9 cellular contexts compared by ENCODE assay signal in the genomic region with DNA sequence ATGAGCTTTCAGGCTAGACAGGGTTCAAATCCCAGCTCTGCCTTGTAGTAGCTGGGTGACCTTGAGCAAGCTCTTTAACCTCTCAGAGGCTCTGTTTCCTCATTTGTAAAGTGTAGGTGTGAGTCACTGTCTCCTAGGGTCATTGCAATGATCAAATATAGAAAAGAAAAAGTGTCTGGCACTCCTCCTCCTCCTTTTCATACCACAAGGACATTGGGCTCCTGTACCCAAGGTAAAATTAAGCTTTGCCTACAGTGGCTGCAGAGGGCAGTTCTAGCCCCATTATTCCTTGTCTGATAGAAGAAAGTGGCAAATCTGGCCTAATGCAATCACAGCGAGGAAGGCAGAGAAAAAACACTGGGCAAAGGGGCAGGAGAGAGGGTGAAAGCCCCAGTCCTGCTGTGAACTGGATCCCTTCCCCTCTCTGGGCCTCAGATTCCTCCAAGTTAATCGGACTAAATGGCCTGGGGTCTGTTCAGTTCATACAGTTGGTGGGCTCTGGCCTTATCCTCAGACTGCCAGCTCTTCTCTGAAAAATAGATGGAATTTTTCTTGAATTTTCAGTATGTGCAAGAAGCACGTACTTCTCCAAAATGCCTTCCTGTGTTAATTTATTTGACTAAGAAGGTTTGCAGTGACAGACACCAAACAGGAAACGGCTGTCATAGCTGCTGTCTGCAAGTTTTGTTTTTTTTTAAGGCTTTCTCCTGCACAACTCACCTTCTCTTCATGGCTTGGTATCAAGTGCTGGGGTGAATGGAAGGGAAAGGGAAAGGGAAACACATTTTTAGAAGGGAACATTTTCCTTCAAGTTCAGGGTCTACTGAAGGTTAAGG. TPM values are rescaled to one million over a fixed set of nuclear protein-coding genes. Genes with fewer than 3 reads are reported as not detected.
DNase-seq lines count a peak whose midpoint lies in the region; ATAC-seq and TF ChIP-seq lines count a peak whose summit lies in the region.
"Had no signal": no experiment of that assay in that cellular context is flagged by ENCODE, and none has a peak within 500 bp of the region (broad histone marks: within the 10 kb centered on the region; RNA-seq: fewer than 3 reads in every experiment).

No MANE protein-coding gene starts in this region.

- H3K4me3 ChIP-seq in DND-41 (ENCODE audit: low read depth in 1 of 2, low read length in 2 of 2) (no peak overlapping the region), ovary (no peak overlapping the region)
- H3K4me3 ChIP-seq in effector memory CD4-positive, alpha-beta T cell (ENCODE audit: insufficient read depth, low read depth, low read length, poor library complexity, severe bottlenecking) = peak overlapping the region; percentile 14

- no peak for TF ChIP-seq POLR2A in ovary (IDR thresholded peaks at IDR 0.05)

- peaks cover 15% of the 10 kb centered on the region for H3K27me3 Mint-ChIP-seq in HFFc6 (ENCODE audit: insufficient read depth)

- no peak overlapping the region for H3K27ac Mint-ChIP-seq in HFFc6

- H3K79me2 ChIP-seq in DND-41 (ENCODE audit: insufficient read depth, low read length) = no peaks in the 10 kb centered on the region

- DNase-seq in DND-41 (peak; percentile 18), GM20000 (ENCODE audit: low spot score) (peak; percentile 26), NCI-H1694 treated with DMSO at 0.1 percent for 48 hours (lab: John Stamatoyannopoulos, UW) (no peak), HFFc6 (no peak), NCI-H524 treated with DMSO at 0.1 percent for 48 hours (lab: John Stamatoyannopoulos, UW) (no peak), ovary (no peak)
- no peak for DNase-seq in effector memory CD4-positive, alpha-beta T cell
- DNase-seq: NCI-H446 had no signal

- H3K4me1 ChIP-seq in DND-41 (ENCODE audit: insufficient read depth, low read length) = peaks cover 17% of the 10 kb centered on the region
- peaks cover 25% of the 10 kb centered on the region for H3K4me1 ChIP-seq in effector memory CD4-positive, alpha-beta T cell (ENCODE audit: control insufficient read depth, insufficient read depth, low read length, poor library complexity, severe bottlenecking)
- H3K4me1 ChIP-seq in ovary (ENCODE audit: insufficient read depth) = peaks cover 1% of the 10 kb centered on the region

- H3K27me3 ChIP-seq in DND-41 (ENCODE audit: insufficient read depth, low read length, poor library complexity) = no peaks in the 10 kb centered on the region
- H3K27me3 ChIP-seq in effector memory CD4-positive, alpha-beta T cell (replicated peaks; ENCODE audit: control insufficient read depth, insufficient read depth, low read length, poor library complexity, severe bottlenecking) = no peaks in the 10 kb centered on the region
- H3K27me3 ChIP-seq in ovary = no peaks in the 10 kb centered on the region

- ATAC-seq in DND-41 (ENCODE audit: insufficient read depth, low read depth) = peak; percentile 81

- 79 to 89% (median 83%) methylated on average over 4 of the region's 4 CpGs for WGBS in ovary, 3 donors

- H3K9me3 ChIP-seq in DND-41 (ENCODE audit: insufficient read depth, low read length, severe bottlenecking) (no peaks in the 10 kb centered on the region), KOPT-K1 (ENCODE audit: insufficient read depth, low read length, poor library complexity, severe bottlenecking) (no peaks in the 10 kb centered on the region), ovary (no peaks in the 10 kb centered on the region)
- H3K9me3 ChIP-seq in effector memory CD4-positive, alpha-beta T cell (ENCODE audit: control insufficient read depth, low read length) = no peaks in the 10 kb centered on the region

- H3K4me3 Mint-ChIP-seq in HFFc6 = no peak overlapping the region

- H3K36me3 ChIP-seq in DND-41 (ENCODE audit: insufficient read depth, low read length) = no peaks in the 10 kb centered on the region
- H3K36me3 ChIP-seq in KOPT-K1 (ENCODE audit: insufficient read depth, low read length) = no peaks in the 10 kb centered on the region
- H3K36me3 ChIP-seq in effector memory CD4-positive, alpha-beta T cell (ENCODE audit: control insufficient read depth, insufficient read depth, low read length) = no peaks in the 10 kb centered on the region
- no peaks in the 10 kb centered on the region for H3K36me3 ChIP-seq in ovary

- peak overlapping the region; percentile 69 for H2AFZ ChIP-seq in DND-41 (ENCODE audit: low read depth, low read length)

- H3K27ac ChIP-seq in DND-41 (ENCODE audit: low read length) = peak overlapping the region; percentile 70
- peak overlapping the region; percentile 85 for H3K27ac ChIP-seq in KOPT-K1 (ENCODE audit: low read depth, low read length, poor library complexity, severe bottlenecking)
- peak overlapping the region; percentile 80 for H3K27ac ChIP-seq in effector memory CD4-positive, alpha-beta T cell (ENCODE audit: insufficient read depth, low read length, poor library complexity, severe bottlenecking)
- H3K27ac ChIP-seq in ovary = no peak overlapping the region

- TF ChIP-seq CTCF in DND-41 (IDR thresholded peaks at IDR 0.05; ENCODE audit: borderline replicate concordance, extremely low read depth, low read length, poor library complexity, severe bottlenecking) (no peak), GM20000 (IDR thresholded peaks at IDR 0.05; ENCODE audit: extremely low read depth, missing control alignments) (no peak), HFFc6 (IDR thresholded peaks at IDR 0.05) (no peak), ovary (IDR thresholded peaks at IDR 0.05) (no peak)

- no peaks in the 10 kb centered on the region for H3K36me3 Mint-ChIP-seq in HFFc6 (ENCODE audit: low read depth)

- no peak for TF ChIP-seq EP300 in ovary (IDR thresholded peaks at IDR 0.05)

- no peaks in the 10 kb centered on the region; the same call in 1 of the 2 replicates for H3K9me3 Mint-ChIP-seq in HFFc6

- 0 out of 2 replicates have a peak overlapping the region, but pooled peaks have one; percentile 8 for H3K9ac ChIP-seq in DND-41 (ENCODE audit: low read depth, low read length)

- H3K4me2 ChIP-seq in DND-41 (ENCODE audit: insufficient read depth, low read length) = peak overlapping the region; percentile 3; the same call in 1 of the 2 replicates

- peaks cover 10% of the 10 kb centered on the region for H3K4me1 Mint-ChIP-seq in HFFc6 (ENCODE audit: low read depth)

- intact Hi-C loops in ovary (cut with DNase I) = no loop called here

- no peaks in the 10 kb centered on the region for H4K20me1 ChIP-seq in DND-41 (ENCODE audit: insufficient read depth, low read length)

RNA-seq across cellular contexts. Expression of gene RGCC, which starts 35.3 kb away (rescaled TPM):
- under 1 TPM in 1 of 6 experiments, not detected in 5; 0.43 TPM for total RNA-seq in HFFc6 (2021; fragmentation: NEBNext Ultra II Directional; extraction: Animal tissue kit (Norgen Biotek cat#: 25700))
- 10 to 100 TPM in 3 of 7 donors, 1 to 10 TPM in 4; 1.7 to 62.2 (median 5.2) TPM for total RNA-seq in ovary
- polyA plus RNA-seq in ovary = 10 to 100 TPM in 1 of 2 donors, 1 to 10 TPM in 1; 4.5 to 14.9 TPM

Comparison
In these comparisons a context has a peak if more than half of its experiments do, and no peak if none do; other contexts are left out.
1. DNase-seq: peak in DND-41 (single experiment) and GM20000 (single experiment); none in effector memory CD4-positive, alpha-beta T cell (0 of 3), NCI-H1694 treated with DMSO at 0.1 percent for 48 hours (single experiment), HFFc6 (single experiment), NCI-H524 treated with DMSO at 0.1 percent for 48 hours (single experiment) and ovary (0 of 5).
2. H3K27ac ChIP-seq: peak in DND-41 (single experiment), KOPT-K1 (single experiment) and effector memory CD4-positive, alpha-beta T cell (single experiment); none in ovary (0 of 2).